Comparison of ENCODE assay signal across 22 cellular contexts in the genomic region with DNA sequence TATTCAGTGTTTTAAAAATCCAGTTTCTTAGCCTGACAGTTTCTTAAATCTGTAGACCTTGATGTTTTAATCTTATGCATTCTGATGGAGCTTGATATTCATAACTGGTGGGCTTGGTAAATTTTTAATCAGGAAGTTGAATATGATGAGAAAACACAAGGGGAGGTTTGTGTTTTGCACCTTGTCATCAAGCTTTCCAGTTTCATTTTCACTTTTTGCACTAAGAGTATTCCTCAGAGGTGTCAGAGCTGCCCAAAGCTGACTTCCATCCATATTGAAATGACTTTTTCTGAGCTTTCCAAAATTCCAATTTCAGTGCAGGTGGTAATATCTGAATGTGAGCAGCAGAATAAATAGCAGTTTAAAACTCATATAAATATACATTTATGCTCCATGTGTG.
"Had no signal": no experiment of that assay in that cellular context is flagged by ENCODE, and none has a peak within 500 bp of the region (broad histone marks: within the 10 kb centered on the region; RNA-seq: fewer than 3 reads in every experiment).

No MANE protein-coding gene starts in this region.

- H3K4me2 ChIP-seq: smooth muscle cell had no signal

- H3K4me3 ChIP-seq: adrenal gland, gastrocnemius medialis, heart left ventricle, left ventricle myocardium inferior, prostate gland, smooth muscle cell, transverse colon, vagina had no signal

- H3K9me3 ChIP-seq: gastrocnemius medialis, heart left ventricle, left ventricle myocardium inferior, prostate gland, transverse colon, vagina had no signal

- H3K27me3 ChIP-seq: adrenal gland, dorsolateral prefrontal cortex, gastrocnemius medialis, heart left ventricle, transverse colon, vagina had no signal

- ATAC-seq: activated CD4-positive, alpha-beta T cell treated with anti-CD3 and anti-CD28 coated beads for 36 hours; gastrocnemius medialis; heart left ventricle; right cardiac atrium had no signal

- DNase-seq: activated CD4-positive, alpha-beta memory T cell treated with anti-CD3 and anti-CD28 coated beads for 36 hours; activated CD4-positive, alpha-beta T cell treated with anti-CD3 and anti-CD28 coated beads for 36 hours; activated effector memory CD4-positive, alpha-beta T cell treated with Interleukin-2 at 50 U/mL for 16 hours; activated naive CD4-positive, alpha-beta T cell treated with anti-CD3 and anti-CD28 coated beads, Interleukin-2, amount 50 U/mL, for 16 hours; activated T-cell treated with anti-CD3 and anti-CD28 coated beads, Interleukin-2, amount 50 U/mL, for 24 hours; adrenal gland; dorsolateral prefrontal cortex; erythroblast; gastrocnemius medialis; heart left ventricle; islet precursor cell; left ventricle myocardium inferior; mesendoderm; right cardiac atrium; stimulated activated CD4-positive, alpha-beta T cell treated with anti-CD3 and anti-CD28 coated beads, Interleukin-4, amount 100 ng/mL, for 4 hours; stimulated activated CD8-positive, alpha-beta memory T cell treated with anti-CD3 and anti-CD28 coated beads, Interleukin-4, amount 100 ng/mL, for 48 hours; stimulated activated naive CD4-positive, alpha-beta T cell treated with Interleukin-2 at 50 U/mL for 16 hours; substantia nigra; transverse colon had no signal

- H3K27ac ChIP-seq: adrenal gland, gastrocnemius medialis, heart left ventricle, left ventricle myocardium inferior, prostate gland, transverse colon, vagina had no signal

- H3K36me3 ChIP-seq: adrenal gland, gastrocnemius medialis, heart left ventricle, left ventricle myocardium inferior, prostate gland, transverse colon, vagina had no signal

- H3K4me1 ChIP-seq: adrenal gland, gastrocnemius medialis, heart left ventricle, left ventricle myocardium inferior, prostate gland, transverse colon, vagina had no signal
